Comparison of ENCODE assay signal across 11 cellular contexts in genomic region chr6:7165002-7165735, GRCh38. TPM values are rescaled to one million over a fixed set of nuclear protein-coding genes. Genes with fewer than 3 reads are reported as not detected.
DNase-seq lines count a peak whose midpoint lies in the region; FAIRE-seq and TF ChIP-seq lines count a peak whose summit lies in the region.
"Had no signal": no experiment of that assay in that cellular context is flagged by ENCODE, and none has a peak within 500 bp of the region (broad histone marks: within the 10 kb centered on the region; RNA-seq: fewer than 3 reads in every experiment).

No MANE protein-coding gene starts in this region.

- TF ChIP-seq CTCF in fibroblast of villous mesenchyme (IDR thresholded peaks at IDR 0.05; ENCODE audit: insufficient read depth, low read depth, low read length) = no peak
- TF ChIP-seq CTCF in progenitor cell of endocrine pancreas (IDR thresholded peaks at IDR 0.05; ENCODE audit: unreplicated experiment) = no peak

- FAIRE-seq in GM19239 (lab: Jason Lieb, UNC) = no peak

- H3K36me3 ChIP-seq in MG63 = peaks cover 16% of the 10 kb centered on the region
- H3K36me3 ChIP-seq: adrenal gland had no signal

- H3K27me3 Mint-ChIP-seq in progenitor cell of endocrine pancreas = no peaks in the 10 kb centered on the region

- no peaks in the 10 kb centered on the region for H3K27me3 ChIP-seq in MG63
- H3K27me3 ChIP-seq: adrenal gland had no signal

- no peaks in the 10 kb centered on the region for H3K9me3 ChIP-seq in MG63
- H3K9me3 ChIP-seq: adrenal gland had no signal

- H3K4me3 Mint-ChIP-seq in progenitor cell of endocrine pancreas (ENCODE audit: low read depth) = no peak overlapping the region

- peaks cover 2% of the 10 kb centered on the region for H3K36me3 Mint-ChIP-seq in progenitor cell of endocrine pancreas (ENCODE audit: insufficient read depth)

- H3K4me3 ChIP-seq in fibroblast of villous mesenchyme (ENCODE audit: low read depth, low read length) = no peak overlapping the region
- H3K4me3 ChIP-seq in MG63 = no peak overlapping the region
- H3K4me3 ChIP-seq: adrenal gland had no signal

- H3K27ac Mint-ChIP-seq in progenitor cell of endocrine pancreas = peak overlapping the region; percentile 84

- H3K9me3 Mint-ChIP-seq in progenitor cell of endocrine pancreas (ENCODE audit: low read depth) = no peaks in the 10 kb centered on the region

- peaks cover 76% of the 10 kb centered on the region for H3K4me1 Mint-ChIP-seq in progenitor cell of endocrine pancreas (ENCODE audit: low read depth)

- DNase-seq in DMS79 (lab: John Stamatoyannopoulos, UW) (peak; percentile 28), SHP77 treated with DMSO at 0.1 percent for 48 hours (lab: John Stamatoyannopoulos, UW) (peak; percentile 29), fibroblast of villous mesenchyme (ENCODE audit: low read depth) (peak; percentile 87), progenitor cell of endocrine pancreas (ENCODE audit: low spot score, unreplicated experiment) (no peak), dermis blood vessel endothelial cell (no peak), MG63 (no peak), ureter (ENCODE audit: low spot score) (no peak), GM19239 (ENCODE audit: insufficient read length, low spot score) (no peak)
- DNase-seq: activated CD4-positive, alpha-beta T cell treated with anti-CD3 and anti-CD28 coated beads, Interleukin-2, amount 50 U/mL, for 1 hour; GDM1 had no signal

RNA-seq across cellular contexts. Expression of gene RREB1, which starts 57.4 kb away (rescaled TPM):
- 24.5 and 26.3 TPM in 2 replicates for total RNA-seq in fibroblast of villous mesenchyme
- total RNA-seq in progenitor cell of endocrine pancreas = 67.2 and 71.7 TPM in 2 replicates
- 20.6 and 28.9 TPM in 2 replicates for total RNA-seq in dermis blood vessel endothelial cell
- 16.5 and 17.2 TPM in 2 replicates for total RNA-seq in MG63 (2014; rRNA removed; shearing (Covaris generic); ENCODE audit: low replicate concordance)
- total RNA-seq in ureter = 74.6 TPM

Comparison
In these comparisons a context has a peak if more than half of its experiments do, and no peak if none do; other contexts are left out.
1. DNase-seq: peak in DMS79 (single experiment), SHP77 treated with DMSO at 0.1 percent for 48 hours (single experiment) and fibroblast of villous mesenchyme (single experiment); none in progenitor cell of endocrine pancreas (single experiment), dermis blood vessel endothelial cell (single experiment), MG63 (single experiment), ureter (single experiment) and GM19239 (single experiment).